1 cellular context compared by ENCODE assay signal in genomic region chr7:28180031-28180363, GRCh38.
TF ChIP-seq lines count a peak whose summit lies in the region.

No MANE protein-coding gene starts in this region.

TF ChIP-seq in HCT116, 20 proteins besides CTCF, POLR2A, EP300 and RAD21 (continued from another document):
- TF ChIP-seq, protein P1, sequence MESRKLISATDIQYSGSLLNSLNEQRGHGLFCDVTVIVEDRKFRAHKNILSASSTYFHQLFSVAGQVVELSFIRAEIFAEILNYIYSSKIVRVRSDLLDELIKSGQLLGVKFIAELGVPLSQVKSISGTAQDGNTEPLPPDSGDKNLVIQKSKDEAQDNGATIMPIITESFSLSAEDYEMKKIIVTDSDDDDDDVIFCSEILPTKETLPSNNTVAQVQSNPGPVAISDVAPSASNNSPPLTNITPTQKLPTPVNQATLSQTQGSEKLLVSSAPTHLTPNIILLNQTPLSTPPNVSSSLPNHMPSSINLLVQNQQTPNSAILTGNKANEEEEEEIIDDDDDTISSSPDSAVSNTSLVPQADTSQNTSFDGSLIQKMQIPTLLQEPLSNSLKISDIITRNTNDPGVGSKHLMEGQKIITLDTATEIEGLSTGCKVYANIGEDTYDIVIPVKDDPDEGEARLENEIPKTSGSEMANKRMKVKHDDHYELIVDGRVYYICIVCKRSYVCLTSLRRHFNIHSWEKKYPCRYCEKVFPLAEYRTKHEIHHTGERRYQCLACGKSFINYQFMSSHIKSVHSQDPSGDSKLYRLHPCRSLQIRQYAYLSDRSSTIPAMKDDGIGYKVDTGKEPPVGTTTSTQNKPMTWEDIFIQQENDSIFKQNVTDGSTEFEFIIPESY (IDR thresholded peaks at IDR 0.05; ENCODE audit: extremely low read depth, insufficient replicate concordance, low read length): no peak
